Comparison of ENCODE assay signal across 30 cellular contexts in genomic region chr11:36638586-36638985, GRCh38. TPM values are rescaled to one million over a fixed set of nuclear protein-coding genes. Genes with fewer than 3 reads are reported as not detected.
"Had no signal": no experiment of that assay in that cellular context is flagged by ENCODE, and none has a peak within 500 bp of the region (broad histone marks: within the 10 kb centered on the region; RNA-seq: fewer than 3 reads in every experiment).

No MANE protein-coding gene starts in this region.

- H3K4me1 ChIP-seq: ascending aorta had no signal

- H3K36me3 Mint-ChIP-seq: activated naive CD4-positive, alpha-beta T cell treated with anti-CD3 and anti-CD28 coated beads, Interleukin-2, amount 10 ng/mL, durations not matched to agents 7 days and 5 days; activated naive CD8-positive, alpha-beta T cell treated with anti-CD3 and anti-CD28 coated beads, Interleukin-2, amount 10 ng/mL, durations not matched to agents 7 days and 5 days had no signal

- H3K36me3 ChIP-seq: ascending aorta, brain microvascular endothelial cell had no signal

- H3K4me3 Mint-ChIP-seq: activated CD4-positive, alpha-beta T cell treated with anti-CD3 and anti-CD28 coated beads, Interleukin-2, amount 10 ng/mL, durations not matched to agents 7 days and 5 days; activated CD8-positive, alpha-beta T cell treated with anti-CD3 and anti-CD28 coated beads for 36 hours; activated naive CD4-positive, alpha-beta T cell treated with anti-CD3 and anti-CD28 coated beads, Interleukin-2, amount 10 ng/mL, durations not matched to agents 7 days and 5 days; activated naive CD8-positive, alpha-beta T cell treated with anti-CD3 and anti-CD28 coated beads, Interleukin-2, amount 10 ng/mL, durations not matched to agents 7 days and 5 days; activated T-cell treated with anti-CD3 and anti-CD28 coated beads, Interleukin-2, amount 50 U/mL, for 4 hours; effector memory CD8-positive, alpha-beta T cell; T-helper 17 cell; T-helper 2 cell treated with Interferon-gamma antibody and Interleukin-4, amounts not matched to agents 5 μg/mL and 100 μg/mL, for 36 hours; WTC11 had no signal

- H3K4me3 ChIP-seq: ascending aorta, esophagus muscularis mucosa had no signal

- H3K27me3 ChIP-seq: ascending aorta, brain microvascular endothelial cell, esophagus muscularis mucosa had no signal

- H3K27ac ChIP-seq: ascending aorta, brain microvascular endothelial cell, esophagus muscularis mucosa had no signal

- ATAC-seq: activated CD8-positive, alpha-beta T cell treated with anti-CD3 and anti-CD28 coated beads for 36 hours; activated naive CD4-positive, alpha-beta T cell treated with anti-CD3 and anti-CD28 coated beads, Interleukin-2, amount 50 U/mL, for 72 hours; activated T-cell treated with anti-CD3 and anti-CD28 coated beads, Interleukin-2, amount 50 U/mL, for 4 hours; effector memory CD8-positive, alpha-beta T cell; T-helper 17 cell; WTC11 had no signal

- H3K9me3 ChIP-seq: ascending aorta, esophagus muscularis mucosa had no signal

- H3K27ac Mint-ChIP-seq: activated CD4-positive, alpha-beta T cell treated with anti-CD3 and anti-CD28 coated beads, Interleukin-2, amount 10 ng/mL, durations not matched to agents 7 days and 5 days; activated CD8-positive, alpha-beta T cell treated with anti-CD3 and anti-CD28 coated beads for 36 hours; activated naive CD4-positive, alpha-beta T cell treated with anti-CD3 and anti-CD28 coated beads, Interleukin-2, amount 10 ng/mL, durations not matched to agents 7 days and 5 days; activated naive CD4-positive, alpha-beta T cell treated with anti-CD3 and anti-CD28 coated beads, Interleukin-2, amount 50 U/mL, for 72 hours; activated naive CD8-positive, alpha-beta T cell treated with anti-CD3 and anti-CD28 coated beads, Interleukin-2, amount 10 ng/mL, durations not matched to agents 7 days and 5 days; activated T-helper 2 cell treated with anti-CD3 and anti-CD28 coated beads, Interferon-gamma antibody, Interleukin-2, Interleukin-4, amounts not matched to agents 10 μg/mL and 5 μg/mL and 100 μg/mL, durations not matched to agents 14 hours and 24 hours and 36 hours; effector memory CD8-positive, alpha-beta T cell; T-helper 17 cell; T-helper 2 cell treated with Interferon-gamma antibody and Interleukin-4, amounts not matched to agents 5 μg/mL and 100 μg/mL, for 36 hours; WTC11 had no signal

- H3K9me3 Mint-ChIP-seq: activated CD4-positive, alpha-beta T cell treated with anti-CD3 and anti-CD28 coated beads, Interleukin-2, amount 10 ng/mL, durations not matched to agents 7 days and 5 days; activated naive CD4-positive, alpha-beta T cell treated with anti-CD3 and anti-CD28 coated beads, Interleukin-2, amount 10 ng/mL, durations not matched to agents 7 days and 5 days; activated T-helper 2 cell treated with anti-CD3 and anti-CD28 coated beads, Interferon-gamma antibody, Interleukin-2, Interleukin-4, amounts not matched to agents 10 μg/mL and 5 μg/mL and 100 μg/mL, durations not matched to agents 14 hours and 24 hours and 36 hours; effector memory CD8-positive, alpha-beta T cell; T-helper 2 cell treated with Interferon-gamma antibody and Interleukin-4, amounts not matched to agents 5 μg/mL and 100 μg/mL, for 36 hours had no signal

- H3K27me3 Mint-ChIP-seq: activated CD4-positive, alpha-beta T cell treated with anti-CD3 and anti-CD28 coated beads, Interleukin-2, amount 10 ng/mL, durations not matched to agents 7 days and 5 days; activated naive CD4-positive, alpha-beta T cell treated with anti-CD3 and anti-CD28 coated beads, Interleukin-2, amount 10 ng/mL, durations not matched to agents 7 days and 5 days; T-helper 17 cell had no signal

- H3K4me1 Mint-ChIP-seq: activated CD4-positive, alpha-beta T cell treated with anti-CD3 and anti-CD28 coated beads, Interleukin-2, amount 10 ng/mL, durations not matched to agents 7 days and 5 days; activated naive CD4-positive, alpha-beta T cell treated with anti-CD3 and anti-CD28 coated beads, Interleukin-2, amount 10 ng/mL, durations not matched to agents 7 days and 5 days; activated naive CD8-positive, alpha-beta T cell treated with anti-CD3 and anti-CD28 coated beads, Interleukin-2, amount 10 ng/mL, durations not matched to agents 7 days and 5 days; T-helper 17 cell; WTC11 had no signal

- DNase-seq: activated CD4-positive, alpha-beta T cell treated with anti-CD3 and anti-CD28 coated beads for 1 hour; activated CD4-positive, alpha-beta T cell treated with anti-CD3 and anti-CD28 coated beads for 4 hours; activated CD4-positive, alpha-beta T cell treated with anti-CD3 and anti-CD28 coated beads, Interleukin-2, amount 10 ng/mL, durations not matched to agents 7 days and 5 days; activated CD4-positive, alpha-beta T cell treated with anti-CD3 and anti-CD28 coated beads, Interleukin-2, amount 50 U/mL, for 4 hours; activated CD8-positive, alpha-beta memory T cell treated with anti-CD3 and anti-CD28 coated beads for 24 hours; activated CD8-positive, alpha-beta T cell treated with anti-CD3 and anti-CD28 coated beads for 36 hours; activated gamma-delta T cell; activated naive CD4-positive, alpha-beta T cell; activated naive CD4-positive, alpha-beta T cell treated with anti-CD3 and anti-CD28 coated beads, Interleukin-2, amount 10 ng/mL, durations not matched to agents 7 days and 5 days; activated naive CD8-positive, alpha-beta T cell treated with anti-CD3 and anti-CD28 coated beads, Interleukin-2, amount 10 ng/mL, durations not matched to agents 7 days and 5 days; activated T-cell treated with anti-CD3 and anti-CD28 coated beads, Interleukin-2, amount 50 U/mL, for 4 hours; brain microvascular endothelial cell; caudate nucleus; cortex of kidney; dermis blood vessel endothelial cell; effector CD4-positive, alpha-beta T cell; effector memory CD8-positive, alpha-beta T cell; erythroblast; head of caudate nucleus; T-helper 1 cell; T-helper 17 cell; T1000 had no signal

RNA-seq across cellular contexts. Expression of gene RAG2, which starts 40.5 kb away (rescaled TPM):
- total RNA-seq: activated CD4-positive, alpha-beta T cell treated with anti-CD3 and anti-CD28 coated beads, Interleukin-2, amount 10 ng/mL, durations not matched to agents 7 days and 5 days; activated CD8-positive, alpha-beta T cell treated with anti-CD3 and anti-CD28 coated beads for 36 hours; activated naive CD4-positive, alpha-beta T cell treated with anti-CD3 and anti-CD28 coated beads, Interleukin-2, amount 50 U/mL, for 72 hours; activated naive CD8-positive, alpha-beta T cell treated with anti-CD3 and anti-CD28 coated beads, Interleukin-2, amount 10 ng/mL, durations not matched to agents 7 days and 5 days; activated T-cell treated with anti-CD3 and anti-CD28 coated beads, Interleukin-2, amount 50 U/mL, for 4 hours; activated T-helper 2 cell treated with anti-CD3 and anti-CD28 coated beads, Interferon-gamma antibody, Interleukin-2, Interleukin-4, amounts not matched to agents 10 μg/mL and 5 μg/mL and 100 μg/mL, durations not matched to agents 14 hours and 24 hours and 36 hours; ascending aorta; chondrocyte; dermis blood vessel endothelial cell; esophagus muscularis mucosa; frontal cortex; T-helper 17 cell; WTC11 had no signal
